ENCODE assay signal across 1 cellular context in the genomic region with DNA sequence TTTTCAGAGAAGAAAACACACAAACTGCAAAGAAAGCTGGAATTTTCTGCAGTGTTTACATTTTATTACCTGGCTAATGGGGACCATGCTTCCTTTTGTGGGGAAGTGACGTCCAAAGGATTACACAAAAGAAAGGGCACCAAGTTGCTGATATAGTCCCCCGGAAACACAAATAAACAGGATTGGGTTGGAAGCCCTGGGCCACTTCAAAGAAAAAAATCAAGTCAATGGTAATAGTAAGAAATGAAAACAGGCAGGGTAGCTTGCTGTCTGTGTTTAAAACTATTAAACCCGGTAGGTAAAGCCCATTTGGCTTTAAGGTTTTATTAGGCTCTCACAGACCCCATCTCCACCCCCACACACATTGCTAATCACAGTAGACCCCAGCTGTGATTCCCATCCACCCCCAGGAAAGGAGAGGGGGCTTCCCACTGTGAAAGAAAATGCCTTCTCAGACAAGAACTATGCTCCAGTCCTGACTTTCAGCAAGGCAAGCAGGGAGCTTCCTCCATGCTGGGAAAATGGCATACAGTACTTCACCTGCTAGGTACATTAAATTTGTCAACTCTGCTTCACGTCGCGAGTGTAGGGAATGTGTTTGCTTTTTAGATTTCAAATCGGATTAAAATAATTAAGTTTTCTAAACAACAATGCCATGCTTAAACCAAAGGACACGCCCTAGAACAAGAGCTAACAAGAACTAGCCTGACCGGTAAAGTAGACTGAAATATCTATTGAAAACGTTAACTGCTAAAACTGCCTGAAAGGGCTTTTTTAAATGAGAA.
TF ChIP-seq lines count a peak whose summit lies in the region.

No MANE protein-coding gene starts in this region.

TF ChIP-seq in HepG2, 621 proteins besides CTCF, POLR2A, EP300 and RAD21 (continued from another document and continues in another):
- TF ChIP-seq, protein P1, sequence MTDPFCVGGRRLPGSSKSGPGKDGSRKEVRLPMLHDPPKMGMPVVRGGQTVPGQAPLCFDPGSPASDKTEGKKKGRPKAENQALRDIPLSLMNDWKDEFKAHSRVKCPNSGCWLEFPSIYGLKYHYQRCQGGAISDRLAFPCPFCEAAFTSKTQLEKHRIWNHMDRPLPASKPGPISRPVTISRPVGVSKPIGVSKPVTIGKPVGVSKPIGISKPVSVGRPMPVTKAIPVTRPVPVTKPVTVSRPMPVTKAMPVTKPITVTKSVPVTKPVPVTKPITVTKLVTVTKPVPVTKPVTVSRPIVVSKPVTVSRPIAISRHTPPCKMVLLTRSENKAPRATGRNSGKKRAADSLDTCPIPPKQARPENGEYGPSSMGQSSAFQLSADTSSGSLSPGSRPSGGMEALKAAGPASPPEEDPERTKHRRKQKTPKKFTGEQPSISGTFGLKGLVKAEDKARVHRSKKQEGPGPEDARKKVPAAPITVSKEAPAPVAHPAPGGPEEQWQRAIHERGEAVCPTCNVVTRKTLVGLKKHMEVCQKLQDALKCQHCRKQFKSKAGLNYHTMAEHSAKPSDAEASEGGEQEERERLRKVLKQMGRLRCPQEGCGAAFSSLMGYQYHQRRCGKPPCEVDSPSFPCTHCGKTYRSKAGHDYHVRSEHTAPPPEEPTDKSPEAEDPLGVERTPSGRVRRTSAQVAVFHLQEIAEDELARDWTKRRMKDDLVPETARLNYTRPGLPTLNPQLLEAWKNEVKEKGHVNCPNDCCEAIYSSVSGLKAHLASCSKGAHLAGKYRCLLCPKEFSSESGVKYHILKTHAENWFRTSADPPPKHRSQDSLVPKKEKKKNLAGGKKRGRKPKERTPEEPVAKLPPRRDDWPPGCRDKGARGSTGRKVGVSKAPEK (CRISPR knock-in tag; IDR thresholded peaks at IDR 0.05; ENCODE audit: borderline replicate concordance): no peak
- no peak for TF ChIP-seq STAT5B (CRISPR knock-in tag; IDR thresholded peaks at IDR 0.05)
- TF ChIP-seq ZBTB7B (CRISPR knock-in tag; IDR thresholded peaks at IDR 0.05): no peak
- TF ChIP-seq, protein P2, sequence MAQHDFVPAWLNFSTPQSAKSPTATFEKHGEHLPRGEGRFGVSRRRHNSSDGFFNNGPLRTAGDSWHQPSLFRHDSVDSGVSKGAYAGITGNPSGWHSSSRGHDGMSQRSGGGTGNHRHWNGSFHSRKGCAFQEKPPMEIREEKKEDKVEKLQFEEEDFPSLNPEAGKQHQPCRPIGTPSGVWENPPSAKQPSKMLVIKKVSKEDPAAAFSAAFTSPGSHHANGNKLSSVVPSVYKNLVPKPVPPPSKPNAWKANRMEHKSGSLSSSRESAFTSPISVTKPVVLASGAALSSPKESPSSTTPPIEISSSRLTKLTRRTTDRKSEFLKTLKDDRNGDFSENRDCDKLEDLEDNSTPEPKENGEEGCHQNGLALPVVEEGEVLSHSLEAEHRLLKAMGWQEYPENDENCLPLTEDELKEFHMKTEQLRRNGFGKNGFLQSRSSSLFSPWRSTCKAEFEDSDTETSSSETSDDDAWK (CRISPR knock-in tag; IDR thresholded peaks at IDR 0.05): no peak
- no peak for TF ChIP-seq ZNF205 (CRISPR knock-in tag; IDR thresholded peaks at IDR 0.05)
- TF ChIP-seq ZNF644 (CRISPR knock-in tag; IDR thresholded peaks at IDR 0.05; ENCODE audit: low read depth): 0 out of 2 replicates have a peak, but pooled peaks have one; percentile 12
- TF ChIP-seq, protein P3, sequence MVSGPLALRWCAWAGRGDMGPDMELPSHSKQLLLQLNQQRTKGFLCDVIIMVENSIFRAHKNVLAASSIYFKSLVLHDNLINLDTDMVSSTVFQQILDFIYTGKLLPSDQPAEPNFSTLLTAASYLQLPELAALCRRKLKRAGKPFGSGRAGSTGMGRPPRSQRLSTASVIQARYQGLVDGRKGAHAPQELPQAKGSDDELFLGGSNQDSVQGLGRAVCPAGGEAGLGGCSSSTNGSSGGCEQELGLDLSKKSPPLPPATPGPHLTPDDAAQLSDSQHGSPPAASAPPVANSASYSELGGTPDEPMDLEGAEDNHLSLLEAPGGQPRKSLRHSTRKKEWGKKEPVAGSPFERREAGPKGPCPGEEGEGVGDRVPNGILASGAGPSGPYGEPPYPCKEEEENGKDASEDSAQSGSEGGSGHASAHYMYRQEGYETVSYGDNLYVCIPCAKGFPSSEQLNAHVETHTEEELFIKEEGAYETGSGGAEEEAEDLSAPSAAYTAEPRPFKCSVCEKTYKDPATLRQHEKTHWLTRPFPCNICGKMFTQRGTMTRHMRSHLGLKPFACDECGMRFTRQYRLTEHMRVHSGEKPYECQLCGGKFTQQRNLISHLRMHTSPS (CRISPR knock-in tag; IDR thresholded peaks at IDR 0.05; ENCODE audit: low read depth): no peak
- TF ChIP-seq KLF12 (CRISPR knock-in tag; IDR thresholded peaks at IDR 0.05; ENCODE audit: borderline replicate concordance): no peak
- TF ChIP-seq RBAK (CRISPR knock-in tag; IDR thresholded peaks at IDR 0.05): no peak
- TF ChIP-seq ZNF564 (CRISPR knock-in tag; IDR thresholded peaks at IDR 0.05): 0 out of 2 replicates have a peak, but pooled peaks have one; percentile 54
- TF ChIP-seq, protein P4, sequence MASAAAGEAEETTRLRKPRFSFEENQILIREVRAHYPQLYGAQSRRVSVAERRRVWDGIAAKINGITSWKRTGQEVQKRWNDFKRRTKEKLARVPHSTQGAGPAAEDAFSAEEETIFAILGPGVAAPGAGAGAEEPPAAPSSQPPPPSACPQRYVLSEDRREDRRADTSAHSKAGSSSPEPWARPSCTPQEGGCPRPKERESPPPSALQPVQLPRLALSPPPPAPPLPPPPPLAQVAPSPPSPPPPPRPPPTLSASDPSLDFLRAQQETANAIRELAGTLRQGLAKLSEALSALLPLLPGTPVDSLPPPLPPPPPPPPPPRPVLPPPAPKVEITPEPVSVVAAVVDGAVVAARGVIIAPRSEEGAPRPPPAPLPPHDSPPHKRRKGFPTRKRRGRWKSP (CRISPR knock-in tag; IDR thresholded peaks at IDR 0.05): peak; percentile 56; the same call in 1 of the 2 replicates
- TF ChIP-seq, protein P5, sequence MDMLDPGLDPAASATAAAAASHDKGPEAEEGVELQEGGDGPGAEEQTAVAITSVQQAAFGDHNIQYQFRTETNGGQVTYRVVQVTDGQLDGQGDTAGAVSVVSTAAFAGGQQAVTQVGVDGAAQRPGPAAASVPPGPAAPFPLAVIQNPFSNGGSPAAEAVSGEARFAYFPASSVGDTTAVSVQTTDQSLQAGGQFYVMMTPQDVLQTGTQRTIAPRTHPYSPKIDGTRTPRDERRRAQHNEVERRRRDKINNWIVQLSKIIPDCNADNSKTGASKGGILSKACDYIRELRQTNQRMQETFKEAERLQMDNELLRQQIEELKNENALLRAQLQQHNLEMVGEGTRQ (IDR thresholded peaks at IDR 0.05; ENCODE audit: low read depth, low read length): no peak
- TF ChIP-seq, protein P5 (CRISPR knock-in tag; IDR thresholded peaks at IDR 0.05; ENCODE audit: borderline replicate concordance): no peak
- no peak for TF ChIP-seq TP53 (CRISPR knock-in tag; conservative IDR thresholded peaks at IDR 0.05)
- TF ChIP-seq, protein P6, sequence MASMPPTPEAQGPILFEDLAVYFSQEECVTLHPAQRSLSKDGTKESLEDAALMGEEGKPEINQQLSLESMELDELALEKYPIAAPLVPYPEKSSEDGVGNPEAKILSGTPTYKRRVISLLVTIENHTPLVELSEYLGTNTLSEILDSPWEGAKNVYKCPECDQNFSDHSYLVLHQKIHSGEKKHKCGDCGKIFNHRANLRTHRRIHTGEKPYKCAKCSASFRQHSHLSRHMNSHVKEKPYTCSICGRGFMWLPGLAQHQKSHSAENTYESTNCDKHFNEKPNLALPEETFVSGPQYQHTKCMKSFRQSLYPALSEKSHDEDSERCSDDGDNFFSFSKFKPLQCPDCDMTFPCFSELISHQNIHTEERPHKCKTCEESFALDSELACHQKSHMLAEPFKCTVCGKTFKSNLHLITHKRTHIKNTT (CRISPR knock-in tag; IDR thresholded peaks at IDR 0.05): no peak
- TF ChIP-seq ZBTB21 (CRISPR knock-in tag; IDR thresholded peaks at IDR 0.05): peak; percentile 22; the same call in 1 of the 2 replicates
- no peak for TF ChIP-seq ZNF256 (CRISPR knock-in tag; conservative IDR thresholded peaks at IDR 0.05)
- no peak for TF ChIP-seq ZKSCAN8 (CRISPR knock-in tag; IDR thresholded peaks at IDR 0.05; ENCODE audit: borderline replicate concordance)
- no peak for TF ChIP-seq CENPX (CRISPR knock-in tag; IDR thresholded peaks at IDR 0.05)
- peak in 1 of 2 experiments; percentile 48; a peak in 1 of 4 replicates for TF ChIP-seq KLF16 (CRISPR knock-in tag; IDR thresholded peaks at IDR 0.05)
- TF ChIP-seq NONO (IDR thresholded peaks at IDR 0.05): no peak
- no peak for TF ChIP-seq NONO (CRISPR knock-in tag; conservative IDR thresholded peaks at IDR 0.05)
- TF ChIP-seq SMAD9 (CRISPR knock-in tag; IDR thresholded peaks at IDR 0.05): no peak
- TF ChIP-seq SKI (IDR thresholded peaks at IDR 0.05; ENCODE audit: partially characterized antibody): no peak
- TF ChIP-seq ARNTL (CRISPR knock-in tag; IDR thresholded peaks at IDR 0.05): no peak
- no peak for TF ChIP-seq ZNF230 (CRISPR knock-in tag; IDR thresholded peaks at IDR 0.05)
- no peak for TF ChIP-seq ZNF792 (CRISPR knock-in tag; IDR thresholded peaks at IDR 0.05)
- TF ChIP-seq GATAD1 (CRISPR knock-in tag; IDR thresholded peaks at IDR 0.05): peak; percentile 61
- no peak for TF ChIP-seq MYNN (CRISPR knock-in tag; IDR thresholded peaks at IDR 0.05; ENCODE audit: low read depth)
- no peak for TF ChIP-seq ELF4 (CRISPR knock-in tag; IDR thresholded peaks at IDR 0.05; ENCODE audit: borderline replicate concordance)
- no peak for TF ChIP-seq TEAD3 (CRISPR knock-in tag; optimal IDR thresholded peaks at IDR 0.05; ENCODE audit: borderline replicate concordance)
- peak; percentile 23; the same call in 1 of the 2 replicates for TF ChIP-seq POLR2AphosphoS5 (IDR thresholded peaks at IDR 0.05; ENCODE audit: low read depth, low read length)
- TF ChIP-seq, protein P7, sequence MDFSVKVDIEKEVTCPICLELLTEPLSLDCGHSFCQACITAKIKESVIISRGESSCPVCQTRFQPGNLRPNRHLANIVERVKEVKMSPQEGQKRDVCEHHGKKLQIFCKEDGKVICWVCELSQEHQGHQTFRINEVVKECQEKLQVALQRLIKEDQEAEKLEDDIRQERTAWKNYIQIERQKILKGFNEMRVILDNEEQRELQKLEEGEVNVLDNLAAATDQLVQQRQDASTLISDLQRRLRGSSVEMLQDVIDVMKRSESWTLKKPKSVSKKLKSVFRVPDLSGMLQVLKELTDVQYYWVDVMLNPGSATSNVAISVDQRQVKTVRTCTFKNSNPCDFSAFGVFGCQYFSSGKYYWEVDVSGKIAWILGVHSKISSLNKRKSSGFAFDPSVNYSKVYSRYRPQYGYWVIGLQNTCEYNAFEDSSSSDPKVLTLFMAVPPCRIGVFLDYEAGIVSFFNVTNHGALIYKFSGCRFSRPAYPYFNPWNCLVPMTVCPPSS (IDR thresholded peaks at IDR 0.05): no peak
- no peak for TF ChIP-seq CEBPB (IDR thresholded peaks at IDR 0.05; ENCODE audit: borderline replicate concordance, low read depth, low read length)
- 0 out of 2 replicates have a peak, but pooled peaks have one; percentile 33 for TF ChIP-seq FOXK2 (IDR thresholded peaks at IDR 0.05)
- no peak for TF ChIP-seq SETDB1 (CRISPR knock-in tag; IDR thresholded peaks at IDR 0.05; ENCODE audit: borderline replicate concordance)
- TF ChIP-seq, protein P8, sequence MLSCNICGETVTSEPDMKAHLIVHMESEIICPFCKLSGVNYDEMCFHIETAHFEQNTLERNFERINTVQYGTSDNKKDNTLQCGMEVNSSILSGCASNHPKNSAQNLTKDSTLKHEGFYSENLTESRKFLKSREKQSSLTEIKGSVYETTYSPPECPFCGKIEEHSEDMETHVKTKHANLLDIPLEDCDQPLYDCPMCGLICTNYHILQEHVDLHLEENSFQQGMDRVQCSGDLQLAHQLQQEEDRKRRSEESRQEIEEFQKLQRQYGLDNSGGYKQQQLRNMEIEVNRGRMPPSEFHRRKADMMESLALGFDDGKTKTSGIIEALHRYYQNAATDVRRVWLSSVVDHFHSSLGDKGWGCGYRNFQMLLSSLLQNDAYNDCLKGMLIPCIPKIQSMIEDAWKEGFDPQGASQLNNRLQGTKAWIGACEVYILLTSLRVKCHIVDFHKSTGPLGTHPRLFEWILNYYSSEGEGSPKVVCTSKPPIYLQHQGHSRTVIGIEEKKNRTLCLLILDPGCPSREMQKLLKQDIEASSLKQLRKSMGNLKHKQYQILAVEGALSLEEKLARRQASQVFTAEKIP (CRISPR knock-in tag; IDR thresholded peaks at IDR 0.05; ENCODE audit: borderline replicate concordance): no peak
- TF ChIP-seq, protein P9, sequence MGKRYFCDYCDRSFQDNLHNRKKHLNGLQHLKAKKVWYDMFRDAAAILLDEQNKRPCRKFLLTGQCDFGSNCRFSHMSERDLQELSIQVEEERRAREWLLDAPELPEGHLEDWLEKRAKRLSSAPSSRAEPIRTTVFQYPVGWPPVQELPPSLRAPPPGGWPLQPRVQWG (CRISPR knock-in tag; IDR thresholded peaks at IDR 0.05; ENCODE audit: borderline replicate concordance, low read depth): no peak
- TF ChIP-seq SATB2 (CRISPR knock-in tag; IDR thresholded peaks at IDR 0.05): no peak
- TF ChIP-seq, protein P10, sequence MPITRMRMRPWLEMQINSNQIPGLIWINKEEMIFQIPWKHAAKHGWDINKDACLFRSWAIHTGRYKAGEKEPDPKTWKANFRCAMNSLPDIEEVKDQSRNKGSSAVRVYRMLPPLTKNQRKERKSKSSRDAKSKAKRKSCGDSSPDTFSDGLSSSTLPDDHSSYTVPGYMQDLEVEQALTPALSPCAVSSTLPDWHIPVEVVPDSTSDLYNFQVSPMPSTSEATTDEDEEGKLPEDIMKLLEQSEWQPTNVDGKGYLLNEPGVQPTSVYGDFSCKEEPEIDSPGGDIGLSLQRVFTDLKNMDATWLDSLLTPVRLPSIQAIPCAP (CRISPR knock-in tag; IDR thresholded peaks at IDR 0.05; ENCODE audit: low read depth): no peak
- TF ChIP-seq, protein P11, sequence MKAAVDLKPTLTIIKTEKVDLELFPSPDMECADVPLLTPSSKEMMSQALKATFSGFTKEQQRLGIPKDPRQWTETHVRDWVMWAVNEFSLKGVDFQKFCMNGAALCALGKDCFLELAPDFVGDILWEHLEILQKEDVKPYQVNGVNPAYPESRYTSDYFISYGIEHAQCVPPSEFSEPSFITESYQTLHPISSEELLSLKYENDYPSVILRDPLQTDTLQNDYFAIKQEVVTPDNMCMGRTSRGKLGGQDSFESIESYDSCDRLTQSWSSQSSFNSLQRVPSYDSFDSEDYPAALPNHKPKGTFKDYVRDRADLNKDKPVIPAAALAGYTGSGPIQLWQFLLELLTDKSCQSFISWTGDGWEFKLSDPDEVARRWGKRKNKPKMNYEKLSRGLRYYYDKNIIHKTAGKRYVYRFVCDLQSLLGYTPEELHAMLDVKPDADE (CRISPR knock-in tag; IDR thresholded peaks at IDR 0.05): no peak
- no peak for TF ChIP-seq ZNF33B (CRISPR knock-in tag; IDR thresholded peaks at IDR 0.05)
- TF ChIP-seq, protein P12, sequence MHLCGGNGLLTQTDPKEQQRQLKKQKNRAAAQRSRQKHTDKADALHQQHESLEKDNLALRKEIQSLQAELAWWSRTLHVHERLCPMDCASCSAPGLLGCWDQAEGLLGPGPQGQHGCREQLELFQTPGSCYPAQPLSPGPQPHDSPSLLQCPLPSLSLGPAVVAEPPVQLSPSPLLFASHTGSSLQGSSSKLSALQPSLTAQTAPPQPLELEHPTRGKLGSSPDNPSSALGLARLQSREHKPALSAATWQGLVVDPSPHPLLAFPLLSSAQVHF (CRISPR knock-in tag; IDR thresholded peaks at IDR 0.05): no peak
